Comparison of ENCODE assay signal across 21 cellular contexts in genomic region chr18:62662799-62663173, GRCh38.
"Had no signal": no experiment of that assay in that cellular context is flagged by ENCODE, and none has a peak within 500 bp of the region (broad histone marks: within the 10 kb centered on the region; RNA-seq: fewer than 3 reads in every experiment).

No MANE protein-coding gene starts in this region.

- H3K27ac Mint-ChIP-seq: activated CD4-positive, alpha-beta memory T cell treated with anti-CD3 and anti-CD28 coated beads, Interleukin-2, amount 10 ng/mL, durations not matched to agents 7 days and 5 days; activated CD4-positive, alpha-beta T cell treated with anti-CD3 and anti-CD28 coated beads for 36 hours; activated naive CD4-positive, alpha-beta T cell treated with anti-CD3 and anti-CD28 coated beads for 36 hours; activated naive CD8-positive, alpha-beta T cell; activated T-helper 17 cell treated with anti-CD3 and anti-CD28 coated beads, Interleukin-2, amount 50 U/mL, for 72 hours; brain; T-cell had no signal

- H3K27ac ChIP-seq: SK-N-MC had no signal

- H3K9me3 Mint-ChIP-seq: activated CD4-positive, alpha-beta memory T cell treated with anti-CD3 and anti-CD28 coated beads, Interleukin-2, amount 10 ng/mL, durations not matched to agents 7 days and 5 days; activated naive CD4-positive, alpha-beta T cell treated with anti-CD3 and anti-CD28 coated beads for 36 hours; activated T-helper 17 cell treated with anti-CD3 and anti-CD28 coated beads, Interleukin-2, amount 50 U/mL, for 72 hours; T-cell had no signal

- H3K4me3 Mint-ChIP-seq: activated CD4-positive, alpha-beta memory T cell treated with anti-CD3 and anti-CD28 coated beads, Interleukin-2, amount 10 ng/mL, durations not matched to agents 7 days and 5 days; activated CD4-positive, alpha-beta T cell treated with anti-CD3 and anti-CD28 coated beads for 36 hours; activated naive CD4-positive, alpha-beta T cell treated with anti-CD3 and anti-CD28 coated beads for 36 hours; activated naive CD8-positive, alpha-beta T cell; activated T-helper 17 cell treated with anti-CD3 and anti-CD28 coated beads, Interleukin-2, amount 50 U/mL, for 72 hours; brain; T-cell had no signal

- ATAC-seq: activated CD4-positive, alpha-beta T cell treated with anti-CD3 and anti-CD28 coated beads for 36 hours; activated T-helper 17 cell treated with anti-CD3 and anti-CD28 coated beads, Interleukin-2, amount 50 U/mL, for 72 hours; T-cell had no signal

- H3K27me3 Mint-ChIP-seq: activated CD4-positive, alpha-beta memory T cell treated with anti-CD3 and anti-CD28 coated beads, Interleukin-2, amount 10 ng/mL, durations not matched to agents 7 days and 5 days; activated CD4-positive, alpha-beta T cell treated with anti-CD3 and anti-CD28 coated beads for 36 hours; activated naive CD8-positive, alpha-beta T cell; activated T-helper 17 cell treated with anti-CD3 and anti-CD28 coated beads, Interleukin-2, amount 50 U/mL, for 72 hours; brain; T-cell had no signal

- H3K4me1 Mint-ChIP-seq: activated CD4-positive, alpha-beta T cell treated with anti-CD3 and anti-CD28 coated beads for 36 hours; activated T-helper 17 cell treated with anti-CD3 and anti-CD28 coated beads, Interleukin-2, amount 50 U/mL, for 72 hours; T-cell had no signal

- DNase-seq: activated CD4-positive, alpha-beta memory T cell treated with anti-CD3 and anti-CD28 coated beads, Interleukin-2, amount 10 ng/mL, durations not matched to agents 7 days and 5 days; activated CD4-positive, alpha-beta T cell treated with anti-CD3 and anti-CD28 coated beads for 36 hours; activated CD4-positive, alpha-beta T cell treated with anti-CD3 and anti-CD28 coated beads, Interleukin-2, amount 50 U/mL, for 1 hour; activated gamma-delta T cell; activated naive CD4-positive, alpha-beta T cell treated with anti-CD3 and anti-CD28 coated beads for 36 hours; activated T-cell treated with anti-CD3 and anti-CD28 coated beads for 4 hours; activated T-cell treated with anti-CD3 and anti-CD28 coated beads, Interleukin-2, amount 50 U/mL, for 48 hours; amygdala; MM.1S; NCI-H1105; NCI-H1436; NCI-H187; NCI-H2081; NCI-H510A treated with DMSO at 0.1 percent for 48 hours; T-cell; T-helper 2 cell; T1000 had no signal

- H3K4me3 ChIP-seq: SK-N-MC had no signal
